In genomic region chr3:57784089-57784735, GRCh38 we compare ENCODE assay signal across 17 cellular contexts. TPM values are rescaled to one million over a fixed set of nuclear protein-coding genes. Genes with fewer than 3 reads are reported as not detected.
DNase-seq lines count a peak whose midpoint lies in the region; ATAC-seq, FAIRE-seq and TF ChIP-seq lines count a peak whose summit lies in the region.
"Had no signal": no experiment of that assay in that cellular context is flagged by ENCODE, and none has a peak within 500 bp of the region (broad histone marks: within the 10 kb centered on the region; RNA-seq: fewer than 3 reads in every experiment).

No MANE protein-coding gene starts in this region.

- TF ChIP-seq EP300 in A549 (IDR thresholded peaks at IDR 0.05): no peak

- H3K36me3 ChIP-seq in HEK293 (ENCODE audit: control insufficient read depth in 2 of 2, insufficient read depth in 1 of 2, low read length in 2 of 2): no peaks in the 10 kb centered on the region
- no peaks in the 10 kb centered on the region for H3K36me3 ChIP-seq in lower lobe of right lung
- H3K36me3 ChIP-seq: BE2C had no signal

- FAIRE-seq in A549 (lab: Jason Lieb, UNC): no peak
- FAIRE-seq: H1 had no signal

- H3K4me2 ChIP-seq in A549: peak overlapping the region; percentile 72; the same call in 2 of the 3 replicates
- H3K4me2 ChIP-seq: SK-N-SH had no signal

- TF ChIP-seq POLR2A in A549 (IDR thresholded peaks at IDR 0.05; ENCODE audit: low read length): no peak

- H3K4me1 ChIP-seq in A549: peaks cover 43% of the 10 kb centered on the region
- H3K4me1 ChIP-seq in HEK293 (ENCODE audit: control insufficient read depth, insufficient read depth, low read length): no peaks in the 10 kb centered on the region; the same call in 1 of the 2 replicates
- H3K4me1 ChIP-seq in lower lobe of right lung: peaks cover 27% of the 10 kb centered on the region
- H3K4me1 ChIP-seq: BE2C had no signal

- H3K4me3 ChIP-seq in A549 (no peak overlapping the region), HEK293 (ENCODE audit: low read depth, low read length) (no peak overlapping the region), epithelial cell of esophagus (ENCODE audit: low read length) (no peak overlapping the region), lower lobe of right lung (no peak overlapping the region), dorsolateral prefrontal cortex (no peak overlapping the region)

- H3K9me3 ChIP-seq in A549 (no peaks in the 10 kb centered on the region), HEK293 (ENCODE audit: control insufficient read depth, insufficient read depth, low read depth, low read length) (no peaks in the 10 kb centered on the region), lower lobe of right lung (no peaks in the 10 kb centered on the region)
- H3K9me3 ChIP-seq: BE2C, SK-N-SH had no signal

- CTCF ChIA-PET in A549 (lab: Yijun Ruan, JAX) (no interaction called here), HEK293 (lab: Yijun Ruan, JAX) (no interaction called here)

- H3K27me3 ChIP-seq in lower lobe of right lung (ENCODE audit: low read depth) (no peaks in the 10 kb centered on the region), dorsolateral prefrontal cortex (no peaks in the 10 kb centered on the region)
- H3K27me3 ChIP-seq: BE2C had no signal

- no peak for TF ChIP-seq RAD21 in A549 (conservative IDR thresholded peaks at IDR 0.05 in 1 of 2, IDR thresholded peaks at IDR 0.05 in 1 of 2)

- ATAC-seq in A549: peak in 1 of 2 experiments; percentile 34; a peak in 1 of 6 replicates
- peak; percentile 9 to 44 for ATAC-seq in lower lobe of right lung
- no peak for ATAC-seq in GM21619 (IDR thresholded peaks at IDR 0.05; ENCODE audit: unreplicated experiment)

- 100% methylated on average over 1 of the region's 1 CpG for WGBS in A549 (ENCODE audit: missing lambda C conversion rate)

- POLR2A ChIA-PET in A549 (lab: Yijun Ruan, JAX) (no interaction called here), HEK293 (lab: Yijun Ruan, JAX) (no interaction called here)

- intact Hi-C loops in lower lobe of right lung (cut with DNase I): no loop called here
- intact Hi-C loops in dorsolateral prefrontal cortex (cut with DNase I): no loop called here

- DNase-seq in A549 (ENCODE audit: low read depth in 1 of 2, low spot score in 1 of 2) (no peak), epithelial cell of esophagus (ENCODE audit: low read depth) (peak; percentile 62), lower lobe of right lung (no peak), LoVo (ENCODE audit: low spot score) (no peak), dorsolateral prefrontal cortex (no peak)
- DNase-seq: BE2C; CD8-positive, alpha-beta memory T cell; NCI-H1048; NCI-H1694; NCI-H2107; NCI-H226; NCI-H69; NK-92 treated with Interleukin-12 subunit alpha and Interleukin-12 subunit beta, amount 100 ng/mL, for 24 hours; SK-N-SH had no signal

- TF ChIP-seq CTCF in A549 (IDR thresholded peaks at IDR 0.05) (no peak), HEK293 (tag by site-specific recombination; IDR thresholded peaks at IDR 0.05) (no peak), epithelial cell of esophagus (IDR thresholded peaks at IDR 0.05; ENCODE audit: insufficient read depth, low read depth, low read length, missing control alignments) (no peak), lower lobe of right lung (IDR thresholded peaks at IDR 0.05) (no peak), dorsolateral prefrontal cortex (IDR thresholded peaks at IDR 0.05 in 54 of 56, conservative IDR thresholded peaks at IDR 0.05 in 2 of 56; ENCODE audit: low read depth in 1 of 56, partially characterized antibody in 56 of 56) (no peak)

- H3K27ac ChIP-seq in A549 (peak overlapping the region in 1 of 2 experiments; percentile 24; a peak in 2 of 6 replicates), HEK293 (ENCODE audit: extremely low read depth, low read depth, low read length) (no peak overlapping the region), lower lobe of right lung (no peak overlapping the region), dorsolateral prefrontal cortex (no peak overlapping the region)

TF ChIP-seq in A549, 52 proteins besides CTCF, POLR2A, EP300 and RAD21 (continues in another document):
- TF ChIP-seq POLR2AphosphoS2 (conservative IDR thresholded peaks at IDR 0.05; ENCODE audit: low read length) (no peak), HMGXB4 (CRISPR knock-in tag; IDR thresholded peaks at IDR 0.05; ENCODE audit: borderline replicate concordance) (no peak), HES2 (IDR thresholded peaks at IDR 0.05) (no peak), MAX (IDR thresholded peaks at IDR 0.05) (no peak), RARB (CRISPR knock-in tag; IDR thresholded peaks at IDR 0.05) (no peak), PHF8 (IDR thresholded peaks at IDR 0.05; ENCODE audit: borderline replicate concordance, low read depth) (no peak), SREBF2 (IDR thresholded peaks at IDR 0.05) (no peak)

TF ChIP-seq in HEK293, 187 proteins besides CTCF, POLR2A, EP300 and RAD21:
- TF ChIP-seq, protein P1, sequence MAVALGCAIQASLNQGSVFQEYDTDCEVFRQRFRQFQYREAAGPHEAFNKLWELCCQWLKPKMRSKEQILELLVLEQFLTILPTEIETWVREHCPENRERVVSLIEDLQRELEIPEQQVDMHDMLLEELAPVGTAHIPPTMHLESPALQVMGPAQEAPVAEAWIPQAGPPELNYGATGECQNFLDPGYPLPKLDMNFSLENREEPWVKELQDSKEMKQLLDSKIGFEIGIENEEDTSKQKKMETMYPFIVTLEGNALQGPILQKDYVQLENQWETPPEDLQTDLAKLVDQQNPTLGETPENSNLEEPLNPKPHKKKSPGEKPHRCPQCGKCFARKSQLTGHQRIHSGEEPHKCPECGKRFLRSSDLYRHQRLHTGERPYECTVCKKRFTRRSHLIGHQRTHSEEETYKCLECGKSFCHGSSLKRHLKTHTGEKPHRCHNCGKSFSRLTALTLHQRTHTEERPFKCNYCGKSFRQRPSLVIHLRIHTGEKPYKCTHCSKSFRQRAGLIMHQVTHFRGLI (tag by site-specific recombination; IDR thresholded peaks at IDR 0.05): 0 out of 2 replicates have a peak, but pooled peaks have one; percentile 34
- TF ChIP-seq, protein P2, sequence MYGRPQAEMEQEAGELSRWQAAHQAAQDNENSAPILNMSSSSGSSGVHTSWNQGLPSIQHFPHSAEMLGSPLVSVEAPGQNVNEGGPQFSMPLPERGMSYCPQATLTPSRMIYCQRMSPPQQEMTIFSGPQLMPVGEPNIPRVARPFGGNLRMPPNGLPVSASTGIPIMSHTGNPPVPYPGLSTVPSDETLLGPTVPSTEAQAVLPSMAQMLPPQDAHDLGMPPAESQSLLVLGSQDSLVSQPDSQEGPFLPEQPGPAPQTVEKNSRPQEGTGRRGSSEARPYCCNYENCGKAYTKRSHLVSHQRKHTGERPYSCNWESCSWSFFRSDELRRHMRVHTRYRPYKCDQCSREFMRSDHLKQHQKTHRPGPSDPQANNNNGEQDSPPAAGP (tag by site-specific recombination; IDR thresholded peaks at IDR 0.05): no peak

RNA-seq across cellular contexts. Expression of gene SLMAP, which starts 28.1 kb away (rescaled TPM):
- 25.3 and 33.1 TPM in 2 replicates for polyA plus RNA-seq in A549 (2011; rRNA removed)
- polyA plus RNA-seq in A549 (2012; cell fraction: cytosol; rRNA removed): 6.6 and 7.7 TPM in 2 replicates
- 8.5 and 10.9 TPM in 2 replicates for polyA plus RNA-seq in A549 (2012; cell fraction: nucleus; rRNA removed)
- polyA plus RNA-seq in A549 (2017; fragmentation: RNase III; extraction: RNeasy Plus Mini Kit Qiagen cat#74134 plus additional on column Dnase treatment): 15.1 to 15.7 TPM (median 15.2 TPM) in 3 replicates
- polyA minus RNA-seq in A549 (2011; rRNA and poly(A)+ RNA removed): 47.4 and 54.3 TPM in 2 replicates
- 66.3 TPM for total RNA-seq in lower lobe of right lung
- total RNA-seq in dorsolateral prefrontal cortex: 100 to 1,000 TPM in 1 of 120 experiments, 10 to 100 TPM in 119; 48.2 to 101 (median 69.5) TPM
